ENCODE assay signal across 9 cellular contexts in the genomic region with DNA sequence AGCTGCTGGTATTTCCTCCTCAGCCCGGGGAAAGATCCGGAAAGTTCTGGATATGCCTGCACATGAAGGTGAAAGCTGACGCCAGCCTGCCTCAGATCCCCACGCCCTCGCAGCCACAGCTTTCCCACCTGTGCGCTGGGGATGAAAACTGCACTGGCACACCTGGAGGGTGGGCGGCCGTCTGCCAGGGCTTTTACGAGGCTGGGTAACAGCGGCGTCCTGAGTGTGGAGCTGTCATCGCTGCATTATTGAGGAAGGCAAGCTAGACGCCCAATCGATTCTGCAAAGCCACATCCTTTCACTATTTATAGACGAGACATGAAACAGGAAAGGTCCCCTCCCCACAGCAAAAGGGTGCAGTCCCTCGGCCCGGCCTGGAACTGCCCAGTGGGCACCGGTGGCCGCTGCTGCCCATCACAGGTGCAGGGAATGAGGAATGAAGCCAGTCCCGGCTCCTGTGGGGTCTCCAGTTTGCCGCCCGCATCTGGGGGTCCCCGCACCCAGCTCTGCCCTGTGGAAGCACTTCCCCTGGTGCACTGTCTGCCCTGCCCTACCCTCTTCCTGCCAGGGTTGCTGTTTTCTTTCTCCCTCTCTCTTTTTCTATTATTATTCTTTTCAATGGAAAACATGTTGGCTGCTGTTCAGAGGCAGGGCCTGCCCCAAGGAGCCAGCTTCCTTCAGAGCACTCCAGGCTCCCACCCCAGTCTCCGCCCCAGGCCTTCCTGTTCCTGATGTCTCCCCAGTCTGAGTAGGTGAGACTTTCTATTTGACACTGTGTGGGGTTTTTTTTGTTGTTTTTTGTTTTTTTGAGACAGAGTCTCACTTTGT. TPM values are rescaled to one million over a fixed set of nuclear protein-coding genes. Genes with fewer than 3 reads are reported as not detected.
DNase-seq lines count a peak whose midpoint lies in the region; ATAC-seq, FAIRE-seq and TF ChIP-seq lines count a peak whose summit lies in the region.
"Had no signal": no experiment of that assay in that cellular context is flagged by ENCODE, and none has a peak within 500 bp of the region (broad histone marks: within the 10 kb centered on the region; RNA-seq: fewer than 3 reads in every experiment).

No MANE protein-coding gene starts in this region.

- H3K79me2 ChIP-seq in HepG2 (ENCODE audit: insufficient read depth, low read length), result no peaks in the 10 kb centered on the region

- in situ Hi-C loops in HepG2 (cut with HindIII; ENCODE audit: extremely low pct_ligation_motif_present, low pct_unique_long_range_greater_than_20kb), result no loop called here

- H3K27ac Mint-ChIP-seq in activated CD4-positive, alpha-beta memory T cell treated with anti-CD3 and anti-CD28 coated beads, Interleukin-2, amount 10 ng/mL, durations not matched to agents 7 days and 5 days, result peak overlapping the region; percentile 99

- no peaks in the 10 kb centered on the region for H3K27me3 Mint-ChIP-seq in activated CD4-positive, alpha-beta memory T cell treated with anti-CD3 and anti-CD28 coated beads, Interleukin-2, amount 10 ng/mL, durations not matched to agents 7 days and 5 days

- TF ChIP-seq CTCF in liver (IDR thresholded peaks at IDR 0.05; ENCODE audit: low read depth, low read length, missing input control), result no peak
- no peak for TF ChIP-seq CTCF in HepG2 (CRISPR knock-in tag; IDR thresholded peaks at IDR 0.05)

- TF ChIP-seq RAD21 in liver (IDR thresholded peaks at IDR 0.05), result no peak
- TF ChIP-seq RAD21 in HepG2 (CRISPR knock-in tag; IDR thresholded peaks at IDR 0.05), result no peak

- peaks cover 0 to 8% (median 0%) of the 10 kb centered on the region in 4 donors for H3K36me3 ChIP-seq in liver (ENCODE audit: control insufficient read depth in 4 of 4, insufficient read depth in 3 of 4, low read depth in 1 of 4, low read length in 3 of 4)
- no peaks in the 10 kb centered on the region for H3K36me3 ChIP-seq in HepG2 (replicated peaks in 1 of 2; ENCODE audit: control insufficient read depth in 1 of 2, insufficient read depth in 2 of 2, low read length in 2 of 2)

- ATAC-seq in HepG2, result no peak
- no peak for ATAC-seq in HG02623 (IDR thresholded peaks at IDR 0.05; ENCODE audit: unreplicated experiment)

- no peak for FAIRE-seq in HepG2 (lab: Jason Lieb, UNC)

- TF ChIP-seq POLR2A in HepG2 (IDR thresholded peaks at IDR 0.05; ENCODE audit: insufficient read depth in 1 of 2, low read depth in 2 of 2, low read length in 2 of 2), result no peak

- H3K27me3 ChIP-seq in liver (ENCODE audit: control insufficient read depth in 4 of 4, insufficient read depth in 4 of 4, low read length in 3 of 4) (no peaks in the 10 kb centered on the region), HepG2 (ENCODE audit: control insufficient read depth in 1 of 2, insufficient read depth in 2 of 2, low read length in 2 of 2) (peaks cover 0 to 5% of the 10 kb centered on the region in 2 experiments; a peak in 2 of 5 replicates)

- intact Hi-C loops in HepG2 (cut with micrococcal nuclease; ENCODE audit: unreplicated experiment), result no loop called here

- H3K36me3 Mint-ChIP-seq in activated CD4-positive, alpha-beta memory T cell treated with anti-CD3 and anti-CD28 coated beads, Interleukin-2, amount 10 ng/mL, durations not matched to agents 7 days and 5 days (ENCODE audit: low read depth), result peaks cover 29% of the 10 kb centered on the region

- H3K27ac ChIP-seq in liver (ENCODE audit: low read depth in 1 of 2, low read length in 2 of 2), result peak overlapping the region; percentile 80 to 93
- no peak overlapping the region for H3K27ac ChIP-seq in HepG2 (ENCODE audit: extremely low read length, insufficient read depth, low read length)
- H3K27ac ChIP-seq: VCaP had no signal

- H3K9me3 ChIP-seq in liver (ENCODE audit: control insufficient read depth in 4 of 4, low read length in 3 of 4) (no peaks in the 10 kb centered on the region), HepG2 (ENCODE audit: low read length) (no peaks in the 10 kb centered on the region)

- CTCF ChIA-PET in HepG2 (lab: Yijun Ruan, JAX; ENCODE audit: low intra/inter-chr PET ratio, low total read pairs), result no interaction called here
- CTCF ChIA-PET in activated CD4-positive, alpha-beta memory T cell treated with anti-CD3 and anti-CD28 coated beads, Interleukin-2, amount 10 ng/mL, durations not matched to agents 7 days and 5 days (lab: Charles Lee), result interaction anchor here (0.7 to 2.5 kb wide), 7 partner anchors 9 to 1016 kb away, joined by 3 to 34 read pairs (median 4); no protein-coding TSS in a partner anchor

- peaks cover 5 to 45% (median 32%) of the 10 kb centered on the region in 4 donors for H3K4me1 ChIP-seq in liver (ENCODE audit: control insufficient read depth in 4 of 4, insufficient read depth in 4 of 4, low read length in 3 of 4)
- H3K4me1 ChIP-seq in HepG2 (ENCODE audit: insufficient read depth, low read length), result peaks cover 5% of the 10 kb centered on the region

- no peak overlapping the region for H2AFZ ChIP-seq in HepG2 (ENCODE audit: low read length)

- H3K9me3 Mint-ChIP-seq in activated CD4-positive, alpha-beta memory T cell treated with anti-CD3 and anti-CD28 coated beads, Interleukin-2, amount 10 ng/mL, durations not matched to agents 7 days and 5 days, result no peaks in the 10 kb centered on the region

- H3K9ac ChIP-seq in liver (ENCODE audit: low read depth in 1 of 2, low read length in 2 of 2) (peak overlapping the region in 1 of 2 donors; percentile 21), HepG2 (ENCODE audit: insufficient read depth, low read depth, low read length) (no peak overlapping the region)

- H3K4me2 ChIP-seq in HepG2 (ENCODE audit: low read depth, low read length), result no peak overlapping the region

- no peak for TF ChIP-seq EP300 in HepG2 (IDR thresholded peaks at IDR 0.05; ENCODE audit: low read depth in 2 of 2, low read length in 2 of 2)
- TF ChIP-seq EP300 in HepG2 (CRISPR knock-in tag; IDR thresholded peaks at IDR 0.05; ENCODE audit: borderline replicate concordance), result no peak

- POLR2A ChIA-PET in HepG2 (lab: Yijun Ruan, JAX), result no interaction called here
- POLR2A ChIA-PET in activated CD4-positive, alpha-beta memory T cell treated with anti-CD3 and anti-CD28 coated beads, Interleukin-2, amount 10 ng/mL, durations not matched to agents 7 days and 5 days (lab: Charles Lee), result interaction anchor here (0.5 to 5.0 kb wide), 19 partner anchors 9 to 1080 kb away, joined by 3 to 32 read pairs (median 4); a partner anchor contains a TSS

- no peak overlapping the region for H3K4me3 ChIP-seq in liver (ENCODE audit: low read depth in 1 of 3, low read length in 3 of 3)
- H3K4me3 ChIP-seq in HepG2 (replicated peaks in 1 of 3; ENCODE audit: insufficient read depth in 1 of 3, low read depth in 2 of 3, low read length in 3 of 3), result no peak overlapping the region

- peak overlapping the region; percentile 70 for H3K4me3 Mint-ChIP-seq in activated CD4-positive, alpha-beta memory T cell treated with anti-CD3 and anti-CD28 coated beads, Interleukin-2, amount 10 ng/mL, durations not matched to agents 7 days and 5 days

- peaks cover 75% of the 10 kb centered on the region for H3K4me1 Mint-ChIP-seq in activated CD4-positive, alpha-beta memory T cell treated with anti-CD3 and anti-CD28 coated beads, Interleukin-2, amount 10 ng/mL, durations not matched to agents 7 days and 5 days

- no TSS peak for BruUV-seq in HepG2 (replicated peaks; lab: Mats Ljungman, UMichigan)

- no peaks in the 10 kb centered on the region for H4K20me1 ChIP-seq in HepG2 (ENCODE audit: insufficient read depth, low read length)

- DNase-seq in HepG2 (ENCODE audit: low spot score) (no peak), germinal center (ENCODE audit: low spot score) (peak; percentile 34), COLO829 (ENCODE audit: low spot score) (no peak), ecto neural progenitor cell (ENCODE audit: low spot score) (no peak)
- peak; percentile 73 for DNase-seq in activated CD4-positive, alpha-beta memory T cell treated with anti-CD3 and anti-CD28 coated beads, Interleukin-2, amount 10 ng/mL, durations not matched to agents 7 days and 5 days
- DNase-seq in stimulated activated CD4-positive, alpha-beta T cell treated with anti-CD3 and anti-CD28 coated beads, TNF-alpha, amount 100 ng/mL, for 24 hours (ENCODE audit: low read depth in 3 of 3), result peak; percentile 45 to 79 (median 50)

- 65% methylated on average over 24 of the region's 24 CpGs for WGBS in liver
- WGBS in HepG2 (ENCODE audit: low lambda C conversion rate), result 91% methylated on average over 13 of the region's 24 CpGs

RNA-seq across cellular contexts. Expression of a gene that starts 7.0 kb away (rescaled TPM):
- total RNA-seq in liver (10 to 100 TPM in 1 of 2 donors, 1 to 10 TPM in 1; 9.4 to 22.3 TPM), HepG2 (2016; rRNA removed; fragmentation: Illumina TruSeq; extraction: Trizol) (0.22 and 0.35 TPM in 2 replicates)
- polyA plus RNA-seq in liver (1 to 10 TPM; 2.4 to 7.5 TPM), HepG2 (2011; rRNA removed) (0.09 and 0.12 TPM in 2 replicates)
- total RNA-seq in HepG2 (2016; cell fraction: cytosol; rRNA removed; fragmentation: Illumina TruSeq; extraction: Trizol; ENCODE audit: low read depth), result 0.18 and 0.20 TPM in 2 replicates
- 0.13 and 0.43 TPM in 2 replicates for total RNA-seq in HepG2 (2016; cell fraction: insoluble cytoplasmic fraction; rRNA removed; fragmentation: Illumina TruSeq; extraction: Trizol)
- 0.17 and 0.28 TPM in 2 replicates for total RNA-seq in HepG2 (2016; cell fraction: membrane; rRNA removed; fragmentation: Illumina TruSeq; extraction: Trizol)
- total RNA-seq in HepG2 (2016; cell fraction: nucleus; rRNA removed; fragmentation: Illumina TruSeq; extraction: Trizol), result 0.69 and 1.3 TPM in 2 replicates
- 0.04 and 0.11 TPM in 2 replicates for polyA plus RNA-seq in HepG2 (2011; cell fraction: cytosol; rRNA removed)
- 0.90 and 1.1 TPM in 2 replicates for polyA plus RNA-seq in HepG2 (2011; cell fraction: nucleus; rRNA removed)
- polyA plus RNA-seq in HepG2 (2012), result 0.09 and 0.31 TPM in 2 replicates
- polyA plus RNA-seq in HepG2 (2016; cell fraction: cytosol; fragmentation: Illumina TruSeq; extraction: Trizol; ENCODE audit: low read depth), result 0.02 TPM in 2 replicates
- 0.15 and 0.22 TPM in 2 replicates for polyA plus RNA-seq in HepG2 (2016; cell fraction: insoluble cytoplasmic fraction; fragmentation: Illumina TruSeq; extraction: Trizol; ENCODE audit: low read depth)
- polyA plus RNA-seq in HepG2 (2016; cell fraction: membrane; fragmentation: Illumina TruSeq; extraction: Trizol; ENCODE audit: low read depth), result 0.05 and 0.13 TPM in 2 replicates
- 1.3 and 1.9 TPM in 2 replicates for polyA plus RNA-seq in HepG2 (2016; cell fraction: nucleus; fragmentation: Illumina TruSeq; extraction: Trizol; ENCODE audit: insufficient read depth, low read depth)
- polyA minus RNA-seq in HepG2 (2011; rRNA and poly(A)+ RNA removed; ENCODE audit: low replicate concordance), result 0.54 and 4.7 TPM in 2 replicates
- polyA minus RNA-seq in HepG2 (2011; cell fraction: cytosol; rRNA and poly(A)+ RNA removed), result 0.44 and 0.99 TPM in 2 replicates
- polyA minus RNA-seq in HepG2 (2011; cell fraction: nucleus; rRNA and poly(A)+ RNA removed), result 0.64 and 0.75 TPM in 2 replicates
- 10 to 100 TPM; 58.8 to 59.8 TPM for total RNA-seq in activated CD4-positive, alpha-beta memory T cell treated with anti-CD3 and anti-CD28 coated beads, Interleukin-2, amount 10 ng/mL, durations not matched to agents 7 days and 5 days

RNA-seq across cellular contexts. Expression of a gene that starts 56.0 kb away (rescaled TPM):
- 10 to 100 TPM; 21.7 to 96.1 TPM for total RNA-seq in liver
- polyA plus RNA-seq in liver, result 10 to 100 TPM; 43.3 to 88.7 TPM
- 15.9 and 27.7 TPM in 2 replicates for total RNA-seq in HepG2 (2016; rRNA removed; fragmentation: Illumina TruSeq; extraction: Trizol)
- 3.9 TPM in 2 replicates for total RNA-seq in HepG2 (2016; cell fraction: cytosol; rRNA removed; fragmentation: Illumina TruSeq; extraction: Trizol; ENCODE audit: low read depth)
- 15.7 and 21.0 TPM in 2 replicates for total RNA-seq in HepG2 (2016; cell fraction: insoluble cytoplasmic fraction; rRNA removed; fragmentation: Illumina TruSeq; extraction: Trizol)
- total RNA-seq in HepG2 (2016; cell fraction: membrane; rRNA removed; fragmentation: Illumina TruSeq; extraction: Trizol), result 12.2 and 12.3 TPM in 2 replicates
- 25.4 and 28.9 TPM in 2 replicates for total RNA-seq in HepG2 (2016; cell fraction: nucleus; rRNA removed; fragmentation: Illumina TruSeq; extraction: Trizol)
- polyA plus RNA-seq in HepG2 (2011; rRNA removed), result 17.9 and 18.9 TPM in 2 replicates
- polyA plus RNA-seq in HepG2 (2011; cell fraction: cytosol; rRNA removed), result 12.7 and 13.2 TPM in 2 replicates
- polyA plus RNA-seq in HepG2 (2011; cell fraction: nucleus; rRNA removed), result 71.0 and 81.7 TPM in 2 replicates
- polyA plus RNA-seq in HepG2 (2012), result 26.1 and 28.5 TPM in 2 replicates
- 2.6 and 3.4 TPM in 2 replicates for polyA plus RNA-seq in HepG2 (2016; cell fraction: cytosol; fragmentation: Illumina TruSeq; extraction: Trizol; ENCODE audit: low read depth)
- polyA plus RNA-seq in HepG2 (2016; cell fraction: insoluble cytoplasmic fraction; fragmentation: Illumina TruSeq; extraction: Trizol; ENCODE audit: low read depth), result 29.5 and 38.6 TPM in 2 replicates
- 7.1 and 8.4 TPM in 2 replicates for polyA plus RNA-seq in HepG2 (2016; cell fraction: membrane; fragmentation: Illumina TruSeq; extraction: Trizol; ENCODE audit: low read depth)
- polyA plus RNA-seq in HepG2 (2016; cell fraction: nucleus; fragmentation: Illumina TruSeq; extraction: Trizol; ENCODE audit: insufficient read depth, low read depth), result 72.9 and 74.4 TPM in 2 replicates
- polyA minus RNA-seq in HepG2 (2011; rRNA and poly(A)+ RNA removed; ENCODE audit: low replicate concordance), result 29.0 and 33.5 TPM in 2 replicates
- polyA minus RNA-seq in HepG2 (2011; cell fraction: cytosol; rRNA and poly(A)+ RNA removed), result 27.1 and 28.7 TPM in 2 replicates
- 24.8 and 24.9 TPM in 2 replicates for polyA minus RNA-seq in HepG2 (2011; cell fraction: nucleus; rRNA and poly(A)+ RNA removed)
- total RNA-seq in activated CD4-positive, alpha-beta memory T cell treated with anti-CD3 and anti-CD28 coated beads, Interleukin-2, amount 10 ng/mL, durations not matched to agents 7 days and 5 days, result 10 to 100 TPM; 56.1 to 61.0 TPM

Comparison
In these comparisons a context has a peak if more than half of its experiments do, and no peak if none do; other contexts are left out.
1. RNA of a gene that starts 7.0 kb away (total RNA-seq): 58.8 to 59.8 TPM in activated CD4-positive, alpha-beta memory T cell treated with anti-CD3 and anti-CD28 coated beads, Interleukin-2, amount 10 ng/mL, durations not matched to agents 7 days and 5 days and 9.4 to 22.3 TPM in liver; 0.13 to 1.3 TPM in HepG2; every median in the first group is over 4 times any median in the second.
2. DNase-seq: peak in activated CD4-positive, alpha-beta memory T cell treated with anti-CD3 and anti-CD28 coated beads, Interleukin-2, amount 10 ng/mL, durations not matched to agents 7 days and 5 days (single experiment), germinal center (single experiment) and stimulated activated CD4-positive, alpha-beta T cell treated with anti-CD3 and anti-CD28 coated beads, TNF-alpha, amount 100 ng/mL, for 24 hours (3 of 3); none in HepG2 (single experiment), COLO829 (single experiment) and ecto neural progenitor cell (single experiment).